In genomic region chr10:132943555-132944404, GRCh38 we compare ENCODE assay signal across 15 cellular contexts. TPM values are rescaled to one million over a fixed set of nuclear protein-coding genes. Genes with fewer than 3 reads are reported as not detected.
"Had no signal": no experiment of that assay in that cellular context is flagged by ENCODE, and none has a peak within 500 bp of the region (broad histone marks: within the 10 kb centered on the region; RNA-seq: fewer than 3 reads in every experiment).

No MANE protein-coding gene starts in this region.

- H3K36me3 Mint-ChIP-seq: activated naive CD8-positive, alpha-beta T cell treated with anti-CD3 and anti-CD28 coated beads for 36 hours had no signal

- H3K9me3 ChIP-seq: body of pancreas, colonic mucosa, left ventricle myocardium inferior, mucosa of descending colon, transverse colon had no signal

- H3K4me3 ChIP-seq: body of pancreas, colonic mucosa, mucosa of descending colon had no signal

- H3K9me3 Mint-ChIP-seq: activated naive CD8-positive, alpha-beta T cell treated with anti-CD3 and anti-CD28 coated beads for 36 hours had no signal

- H3K4me1 ChIP-seq: colonic mucosa had no signal

- ATAC-seq: body of pancreas, mucosa of descending colon had no signal

- H3K27ac ChIP-seq: body of pancreas, colonic mucosa, left ventricle myocardium inferior, transverse colon had no signal

- H3K36me3 ChIP-seq: colonic mucosa, left ventricle myocardium inferior, transverse colon had no signal

- DNase-seq: activated CD4-positive, alpha-beta T cell treated with anti-CD3 and anti-CD28 coated beads, Interleukin-2, amount 50 U/mL, for 1 hour; activated CD8-positive, alpha-beta memory T cell treated with anti-CD3 and anti-CD28 coated beads, Interleukin-2, amount 50 U/mL, for 4 hours; activated naive CD8-positive, alpha-beta T cell treated with anti-CD3 and anti-CD28 coated beads for 36 hours; amygdala; body of pancreas; central memory CD4-positive, alpha-beta T cell; colonic mucosa; erythroblast; foreskin melanocyte; left ventricle myocardium inferior; naive B cell; stimulated activated CD4-positive, alpha-beta T cell treated with anti-CD3 and anti-CD28 coated beads, Interleukin-12 subunit alpha, Interleukin-12 subunit beta, amount 100 ng/mL, for 4 hours; transverse colon had no signal

- H3K27ac Mint-ChIP-seq: activated naive CD8-positive, alpha-beta T cell treated with anti-CD3 and anti-CD28 coated beads for 36 hours had no signal

RNA-seq across cellular contexts. Expression of gene CFAP46, which starts 1.4 kb away (rescaled TPM):
- total RNA-seq: T-helper 1 cell treated with Interleukin-12 subunit alpha and Interleukin-12 subunit beta and Interleukin-4 antibody, amounts not matched to agents 30 ng/mL and 1 ng/mL, for 36 hours; transverse colon had no signal
